Comparison of ENCODE assay signal across 1 cellular context in genomic region chr7:99616359-99617186, GRCh38.
A peak's percentile ranks its signal among the peaks of the same experiment; 100 is the strongest.
TF ChIP-seq lines count a peak whose summit lies in the region.

ZSCAN25 (plus strand) TSS chr7:99616946; CDS start chr7:99619607, 2,661 bp downstream.

TF ChIP-seq in K562, 482 proteins besides CTCF, POLR2A, EP300 and RAD21 (continued from another document and continues in another):
- TF ChIP-seq EWSR1 (IDR thresholded peaks at IDR 0.05; ENCODE audit: borderline replicate concordance, low read depth, partially characterized antibody) (no peak), MYC (IDR thresholded peaks at IDR 0.05; ENCODE audit: low read depth, low read length) (peak; percentile 88), MYC (CRISPR knock-in tag; IDR thresholded peaks at IDR 0.05; ENCODE audit: borderline replicate concordance, low read depth) (no peak), ZNF695 (CRISPR knock-in tag; IDR thresholded peaks at IDR 0.05) (no peak), MECOM (CRISPR knock-in tag; IDR thresholded peaks at IDR 0.05) (no peak), LARP7 (IDR thresholded peaks at IDR 0.05) (0 out of 2 replicates have a peak, but pooled peaks have one; percentile 55), TAF1 (IDR thresholded peaks at IDR 0.05; ENCODE audit: control insufficient read depth, extremely low read depth, insufficient read depth, low read length, severe bottlenecking) (peak; percentile 97), PATZ1 (CRISPR knock-in tag; IDR thresholded peaks at IDR 0.05; ENCODE audit: borderline replicate concordance) (no peak), CREM (IDR thresholded peaks at IDR 0.05; ENCODE audit: low read depth) (peak; percentile 95), SMARCE1 (IDR thresholded peaks at IDR 0.05) (peak; percentile 50), PRDM10 (IDR thresholded peaks at IDR 0.05; ENCODE audit: partially characterized antibody) (peak; percentile 25), SAFB2 (IDR thresholded peaks at IDR 0.05; ENCODE audit: borderline replicate concordance, low read depth, low read length, severe bottlenecking) (no peak), ZEB2 (IDR thresholded peaks at IDR 0.05) (peak; percentile 28; the same call in 1 of the 2 replicates), NEUROD1 (IDR thresholded peaks at IDR 0.05; ENCODE audit: borderline replicate concordance, low read depth, low read length, partially characterized antibody) (peak; percentile 56), BACH1 (tag; IDR thresholded peaks at IDR 0.05) (no peak), U2AF1 (optimal IDR thresholded peaks at IDR 0.05; ENCODE audit: low read depth, low read length) (peak; percentile 69), ZNF699 (CRISPR knock-in tag; IDR thresholded peaks at IDR 0.05; ENCODE audit: insufficient replicate concordance) (no peak), TCFL5 (CRISPR knock-in tag; conservative IDR thresholded peaks at IDR 0.05) (no peak), TCF7L2 (IDR thresholded peaks at IDR 0.05; ENCODE audit: low read depth, low read length) (no peak), POLR2AphosphoS2 (IDR thresholded peaks at IDR 0.05; ENCODE audit: low read length) (no peak), ZNF133 (CRISPR knock-in tag; IDR thresholded peaks at IDR 0.05) (no peak), E4F1 (CRISPR knock-in tag; IDR thresholded peaks at IDR 0.05; ENCODE audit: borderline replicate concordance) (no peak), EGR1 (conservative IDR thresholded peaks at IDR 0.05) (no peak), XRCC4 (IDR thresholded peaks at IDR 0.05; ENCODE audit: extremely low read depth, insufficient read depth, insufficient read length) (no peak), FOXP4 (CRISPR knock-in tag; IDR thresholded peaks at IDR 0.05; ENCODE audit: borderline replicate concordance) (peak; percentile 41; the same call in 1 of the 2 replicates), CHCHD3 (CRISPR knock-in tag; IDR thresholded peaks at IDR 0.05) (no peak), ZNF280B (CRISPR knock-in tag; IDR thresholded peaks at IDR 0.05) (no peak), EHMT2 (IDR thresholded peaks at IDR 0.05) (peak; percentile 42; the same call in 1 of the 2 replicates), ASH1L (IDR thresholded peaks at IDR 0.05; ENCODE audit: borderline replicate concordance, low read depth, partially characterized antibody) (peak; percentile 35), ZFP30 (CRISPR knock-in tag; IDR thresholded peaks at IDR 0.05; ENCODE audit: borderline replicate concordance) (no peak), TSHZ1 (CRISPR knock-in tag; IDR thresholded peaks at IDR 0.05) (no peak), ZNF561 (CRISPR knock-in tag; conservative IDR thresholded peaks at IDR 0.05) (no peak), FUS (optimal IDR thresholded peaks at IDR 0.05; ENCODE audit: low read depth, low read length) (no peak), MITF (IDR thresholded peaks at IDR 0.05) (0 out of 2 replicates have a peak, but pooled peaks have one; percentile 49), PHB (CRISPR knock-in tag; IDR thresholded peaks at IDR 0.05) (no peak), GTF3C2 (IDR thresholded peaks at IDR 0.05; ENCODE audit: borderline replicate concordance, extremely low read depth, insufficient read length) (peak; percentile 81), ARNT (IDR thresholded peaks at IDR 0.05) (peak; percentile 89 to 94), ARID3A (IDR thresholded peaks at IDR 0.05; ENCODE audit: borderline replicate concordance, low read depth, low read length) (no peak)
